ENCODE assay signal across 8 cellular contexts in genomic region chrX:71253253-71254091, GRCh38. TPM values are rescaled to one million over a fixed set of nuclear protein-coding genes. Genes with fewer than 3 reads are reported as not detected.
DNase-seq lines count a peak whose midpoint lies in the region; ATAC-seq and TF ChIP-seq lines count a peak whose summit lies in the region.

No MANE protein-coding gene starts in this region.

- H3K4me3 ChIP-seq in GM23338, result peak overlapping the region; percentile 89
- H3K4me3 ChIP-seq in skeletal muscle satellite cell (ENCODE audit: low read length), result peak overlapping the region; percentile 90

- peak overlapping the region; percentile 88; the same call in 1 of the 2 replicates for H3K27ac ChIP-seq in GM23338 (ENCODE audit: low read depth)
- H3K27ac ChIP-seq in angular gyrus (ENCODE audit: low read depth, low read length), result peak overlapping the region; percentile 89

- H2AFZ ChIP-seq in GM23338, result no peak overlapping the region

- no peaks in the 10 kb centered on the region for H3K9me3 Mint-ChIP-seq in GM23338

- H4K20me1 ChIP-seq in GM23338 (replicated peaks; ENCODE audit: insufficient read depth), result no peaks in the 10 kb centered on the region; the same call in 1 of the 2 replicates

- peaks cover 16% of the 10 kb centered on the region for H3K79me2 ChIP-seq in GM23338 (replicated peaks; ENCODE audit: insufficient read depth)

- peaks cover 5% of the 10 kb centered on the region for H3K27me3 Mint-ChIP-seq in GM23338 (ENCODE audit: insufficient read depth, low read depth, poor library complexity)

- peak; percentile 19 for ATAC-seq in GM23338
- ATAC-seq in HG03457 (IDR thresholded peaks at IDR 0.05; ENCODE audit: unreplicated experiment), result no peak

- peak overlapping the region; percentile 97 for H3K27ac Mint-ChIP-seq in GM23338

- H3K36me3 Mint-ChIP-seq in GM23338 (ENCODE audit: low read depth), result peaks cover 28% of the 10 kb centered on the region

- DNase-seq in AG20443 (ENCODE audit: low spot score) (peak; percentile 66), GM23338 (ENCODE audit: low spot score) (peak; percentile 55), RPMI7951 (ENCODE audit: low read depth) (peak; percentile 48), hypothalamus (lab: John Stamatoyannopoulos, UW) (peak in 33 of 51 donors; percentile 1 to 47 (median 6)), hippocampal formation (lab: John Stamatoyannopoulos, UW) (no peak)

- H3K27me3 ChIP-seq in GM23338 (ENCODE audit: insufficient read depth), result no peaks in the 10 kb centered on the region
- H3K27me3 ChIP-seq in skeletal muscle satellite cell (ENCODE audit: control insufficient read depth, insufficient read depth, low read length), result no peaks in the 10 kb centered on the region

- no peaks in the 10 kb centered on the region for H3K9me2 ChIP-seq in GM23338 (ENCODE audit: insufficient read depth)

- H3K9ac ChIP-seq in skeletal muscle satellite cell (ENCODE audit: low read depth, low read length), result peak overlapping the region; percentile 87

- H3K4me1 Mint-ChIP-seq in GM23338, result peaks cover 20% of the 10 kb centered on the region

- H3K36me3 ChIP-seq in GM23338 (ENCODE audit: insufficient read depth), result no peaks in the 10 kb centered on the region; the same call in 1 of the 2 replicates
- no peaks in the 10 kb centered on the region for H3K36me3 ChIP-seq in skeletal muscle satellite cell (ENCODE audit: insufficient read depth, low read length)

- H3K4me1 ChIP-seq in GM23338 (ENCODE audit: insufficient read depth) (peaks cover 10% of the 10 kb centered on the region), skeletal muscle satellite cell (ENCODE audit: control insufficient read depth, insufficient read depth, low read length) (peaks cover 11% of the 10 kb centered on the region)

- peak overlapping the region; percentile 84 for H3K4me2 ChIP-seq in GM23338
- peak overlapping the region; percentile 87 for H3K4me2 ChIP-seq in skeletal muscle satellite cell (ENCODE audit: low read length)

- no peaks in the 10 kb centered on the region for H3F3A ChIP-seq in GM23338 (replicated peaks; ENCODE audit: low read depth)

- TF ChIP-seq CTCF in GM23338 (conservative IDR thresholded peaks at IDR 0.05; ENCODE audit: low read depth in 2 of 2), result peak; percentile 30 to 49; a peak in 3 of 4 replicates

- H3K9me3 ChIP-seq in skeletal muscle satellite cell (replicated peaks; ENCODE audit: low read length), result no peaks in the 10 kb centered on the region

- H3K4me3 Mint-ChIP-seq in GM23338, result peak overlapping the region; percentile 92

TF ChIP-seq in GM23338, 12 proteins besides CTCF, POLR2A, EP300 and RAD21:
- TF ChIP-seq EZH2 (IDR thresholded peaks at IDR 0.05; ENCODE audit: low read depth, unreplicated experiment) (no peak), POLR2AphosphoS5 (IDR thresholded peaks at IDR 0.05; ENCODE audit: low read depth) (0 out of 2 replicates have a peak, but pooled peaks have one; percentile 34)

RNA-seq across cellular contexts. Expression of gene ZMYM3, which starts 0.5 kb away (rescaled TPM):
- total RNA-seq in GM23338 (2014; rRNA removed; shearing (Covaris generic)), result 67.6 and 71.1 TPM in 2 replicates
- 31.0 and 37.8 TPM in 2 replicates for polyA plus RNA-seq in GM23338 (2016; fragmentation: Nextera tagmentation; extraction: Ambion mirVana)
- 19.7 and 23.2 TPM in 2 replicates for total RNA-seq in RPMI7951 (2014; rRNA removed; shearing (Covaris generic))
- 9.9 and 10.5 TPM in 2 replicates for total RNA-seq in skeletal muscle satellite cell (2012; rRNA removed)

RNA-seq across cellular contexts. Expression of gene NONO, which starts 30.0 kb away (rescaled TPM):
- total RNA-seq in GM23338 (2014; rRNA removed; shearing (Covaris generic)), result 643 and 656 TPM in 2 replicates
- 329 and 342 TPM in 2 replicates for polyA plus RNA-seq in GM23338 (2016; fragmentation: Nextera tagmentation; extraction: Ambion mirVana)
- total RNA-seq in RPMI7951 (2014; rRNA removed; shearing (Covaris generic)), result 487 and 489 TPM in 2 replicates
- total RNA-seq in skeletal muscle satellite cell (2012; rRNA removed), result 284 and 303 TPM in 2 replicates

RNA-seq across cellular contexts. Expression of gene GJB1, which starts 30.4 kb away (rescaled TPM):
- 0.14 TPM in 1 of 2 replicates, not detected in the other for total RNA-seq in GM23338 (2014; rRNA removed; shearing (Covaris generic))
- polyA plus RNA-seq in GM23338 (2016; fragmentation: Nextera tagmentation; extraction: Ambion mirVana), result not detected in 2 replicates
- total RNA-seq in RPMI7951 (2014; rRNA removed; shearing (Covaris generic)), result not detected in 2 replicates
- total RNA-seq in skeletal muscle satellite cell (2012; rRNA removed), result not detected in 2 replicates

RNA-seq across cellular contexts. Expression of gene ITGB1BP2, which starts 48.1 kb away (rescaled TPM):
- 3.2 and 10.9 TPM in 2 replicates for total RNA-seq in GM23338 (2014; rRNA removed; shearing (Covaris generic))
- polyA plus RNA-seq in GM23338 (2016; fragmentation: Nextera tagmentation; extraction: Ambion mirVana), result 0.89 and 2.0 TPM in 2 replicates
- 0.96 and 0.98 TPM in 2 replicates for total RNA-seq in RPMI7951 (2014; rRNA removed; shearing (Covaris generic))
- 2.3 and 3.3 TPM in 2 replicates for total RNA-seq in skeletal muscle satellite cell (2012; rRNA removed)

Comparison
In these comparisons a context has a peak if more than half of its experiments do, and no peak if none do; other contexts are left out.
1. DNase-seq: peak in AG20443 (single experiment), GM23338 (single experiment), RPMI7951 (single experiment) and hypothalamus (33 of 51); none in hippocampal formation (0 of 2).